8 cellular contexts compared by ENCODE assay signal in genomic region chr1:183622884-183623785, GRCh38. TPM values are rescaled to one million over a fixed set of nuclear protein-coding genes. Genes with fewer than 3 reads are reported as not detected.
A peak's percentile ranks its signal among the peaks of the same experiment; 100 is the strongest.
DNase-seq lines count a peak whose midpoint lies in the region; ATAC-seq and TF ChIP-seq lines count a peak whose summit lies in the region.

No MANE protein-coding gene starts in this region.

- CTCF ChIA-PET in activated CD4-positive, alpha-beta memory T cell treated with anti-CD3 and anti-CD28 coated beads, Interleukin-2, amount 10 ng/mL, durations not matched to agents 7 days and 5 days (lab: Charles Lee): interaction anchor here (0.6 to 1.2 kb wide), 6 partner anchors 8 to 154 kb away, joined by 3 read pairs; partner anchors contain the start of gene SMG7
- CTCF ChIA-PET in naive thymus-derived CD4-positive, alpha-beta T cell (lab: Charles Lee): interaction anchor here (0.6 to 1.0 kb wide), 2 partner anchors 152 to 292 kb away, joined by 3 read pairs; no protein-coding TSS in a partner anchor

- DNase-seq in NCI-H446 (lab: John Stamatoyannopoulos, UW) (peak; percentile 57 to 78), epithelial cell of prostate (ENCODE audit: low read depth, low spot score) (no peak), upper lobe of right lung (no peak)
- DNase-seq in activated CD4-positive, alpha-beta memory T cell treated with anti-CD3 and anti-CD28 coated beads, Interleukin-2, amount 10 ng/mL, durations not matched to agents 7 days and 5 days: peak; percentile 56
- DNase-seq in naive thymus-derived CD4-positive, alpha-beta T cell: peak in 7 of 9 donors; percentile 38 to 67 (median 43)

- POLR2A ChIA-PET in activated CD4-positive, alpha-beta memory T cell treated with anti-CD3 and anti-CD28 coated beads, Interleukin-2, amount 10 ng/mL, durations not matched to agents 7 days and 5 days (lab: Charles Lee): interaction anchor here (1.3 kb wide), 1 partner anchor 11 kb away, joined by 3 read pairs; no protein-coding TSS in a partner anchor
- POLR2A ChIA-PET in naive thymus-derived CD4-positive, alpha-beta T cell (lab: Charles Lee): no interaction called here

- H3K27ac ChIP-seq in C4-2B (no peak overlapping the region), epithelial cell of prostate (peak overlapping the region; percentile 71), upper lobe of right lung (peak overlapping the region; percentile 14)
- H3K27ac ChIP-seq in naive thymus-derived CD4-positive, alpha-beta T cell (ENCODE audit: low read depth, low read length): peak overlapping the region; percentile 37

- peaks cover 0 to 12% (median under 1%) of the 10 kb centered on the region in 3 experiments for H3K36me3 ChIP-seq in naive thymus-derived CD4-positive, alpha-beta T cell (ENCODE audit: control insufficient read depth in 2 of 3, insufficient read depth in 3 of 3, low read length in 3 of 3)
- H3K36me3 ChIP-seq in upper lobe of right lung: peaks cover 31% of the 10 kb centered on the region

- no peak overlapping the region for H3K4me3 ChIP-seq in naive thymus-derived CD4-positive, alpha-beta T cell (ENCODE audit: low read length)
- H3K4me3 ChIP-seq in upper lobe of right lung: no peak overlapping the region

- H3K4me3 Mint-ChIP-seq in activated CD4-positive, alpha-beta memory T cell treated with anti-CD3 and anti-CD28 coated beads, Interleukin-2, amount 10 ng/mL, durations not matched to agents 7 days and 5 days: no peak overlapping the region
- no peak overlapping the region for H3K4me3 Mint-ChIP-seq in naive thymus-derived CD4-positive, alpha-beta T cell

- ATAC-seq in GM18868 (IDR thresholded peaks at IDR 0.05; ENCODE audit: unreplicated experiment) (peak; percentile 89), HG03159 (IDR thresholded peaks at IDR 0.05; ENCODE audit: unreplicated experiment) (peak; percentile 85), upper lobe of right lung (peak; percentile 98)
- peak; percentile 96 for ATAC-seq in naive thymus-derived CD4-positive, alpha-beta T cell

- H3K36me3 Mint-ChIP-seq in activated CD4-positive, alpha-beta memory T cell treated with anti-CD3 and anti-CD28 coated beads, Interleukin-2, amount 10 ng/mL, durations not matched to agents 7 days and 5 days (ENCODE audit: low read depth): peaks cover 36% of the 10 kb centered on the region
- peaks cover 0 to 16% (median 14%) of the 10 kb centered on the region in 5 donors for H3K36me3 Mint-ChIP-seq in naive thymus-derived CD4-positive, alpha-beta T cell

- H3K27ac Mint-ChIP-seq in activated CD4-positive, alpha-beta memory T cell treated with anti-CD3 and anti-CD28 coated beads, Interleukin-2, amount 10 ng/mL, durations not matched to agents 7 days and 5 days: no peak overlapping the region
- H3K27ac Mint-ChIP-seq in naive thymus-derived CD4-positive, alpha-beta T cell: peak overlapping the region; percentile 1 to 76 (median 58)

- peaks cover 0 to 5% of the 10 kb centered on the region in 2 donors for H3K4me1 ChIP-seq in naive thymus-derived CD4-positive, alpha-beta T cell (ENCODE audit: control insufficient read depth in 2 of 2, insufficient read depth in 2 of 2, low read length in 2 of 2)
- peaks cover 40% of the 10 kb centered on the region for H3K4me1 ChIP-seq in upper lobe of right lung

- intact Hi-C loops in naive thymus-derived CD4-positive, alpha-beta T cell (cut with micrococcal nuclease): loop anchor here (1.0 to 5.0 kb wide), 7 partner anchors 10 to 660 kb away; no protein-coding TSS in a partner anchor
- intact Hi-C loops in upper lobe of right lung (cut with DNase I): no loop called here

- H3K4me1 Mint-ChIP-seq in activated CD4-positive, alpha-beta memory T cell treated with anti-CD3 and anti-CD28 coated beads, Interleukin-2, amount 10 ng/mL, durations not matched to agents 7 days and 5 days: peaks cover 11% of the 10 kb centered on the region
- H3K4me1 Mint-ChIP-seq in naive thymus-derived CD4-positive, alpha-beta T cell: peaks cover 10 to 48% (median 20%) of the 10 kb centered on the region in 7 donors

- H3K27me3 Mint-ChIP-seq in activated CD4-positive, alpha-beta memory T cell treated with anti-CD3 and anti-CD28 coated beads, Interleukin-2, amount 10 ng/mL, durations not matched to agents 7 days and 5 days: no peaks in the 10 kb centered on the region
- H3K27me3 Mint-ChIP-seq in naive thymus-derived CD4-positive, alpha-beta T cell: no peaks in the 10 kb centered on the region

- H3K9me3 ChIP-seq in naive thymus-derived CD4-positive, alpha-beta T cell (ENCODE audit: control insufficient read depth in 2 of 3, low read length in 3 of 3): no peaks in the 10 kb centered on the region
- no peaks in the 10 kb centered on the region for H3K9me3 ChIP-seq in upper lobe of right lung

- H3K9me3 Mint-ChIP-seq in activated CD4-positive, alpha-beta memory T cell treated with anti-CD3 and anti-CD28 coated beads, Interleukin-2, amount 10 ng/mL, durations not matched to agents 7 days and 5 days: no peaks in the 10 kb centered on the region
- no peaks in the 10 kb centered on the region for H3K9me3 Mint-ChIP-seq in naive thymus-derived CD4-positive, alpha-beta T cell

- no peaks in the 10 kb centered on the region for H3K27me3 ChIP-seq in naive thymus-derived CD4-positive, alpha-beta T cell (ENCODE audit: control insufficient read depth in 2 of 2, insufficient read depth in 2 of 2, low read length in 2 of 2)
- H3K27me3 ChIP-seq in upper lobe of right lung: no peaks in the 10 kb centered on the region

- TF ChIP-seq CTCF in C4-2B (conservative IDR thresholded peaks at IDR 0.05): peak; percentile 83
- peak; percentile 66 for TF ChIP-seq CTCF in upper lobe of right lung (IDR thresholded peaks at IDR 0.05)

RNA-seq across cellular contexts. Expression of gene ARPC5, which starts 12.4 kb away (rescaled TPM):
- 100 to 1,000 TPM; 233 to 235 TPM for total RNA-seq in activated CD4-positive, alpha-beta memory T cell treated with anti-CD3 and anti-CD28 coated beads, Interleukin-2, amount 10 ng/mL, durations not matched to agents 7 days and 5 days
- total RNA-seq in naive thymus-derived CD4-positive, alpha-beta T cell: 100 to 1,000 TPM in 3 of 5 experiments, 10 to 100 TPM in 2; 49.9 to 252 (median 105) TPM
- 100 to 1,000 TPM; 225 to 525 TPM for polyA plus RNA-seq in naive thymus-derived CD4-positive, alpha-beta T cell
- 181 TPM for total RNA-seq in upper lobe of right lung

RNA-seq across cellular contexts. Expression of gene APOBEC4, which starts 30.0 kb away (rescaled TPM):
- total RNA-seq in activated CD4-positive, alpha-beta memory T cell treated with anti-CD3 and anti-CD28 coated beads, Interleukin-2, amount 10 ng/mL, durations not matched to agents 7 days and 5 days: not detected
- total RNA-seq in naive thymus-derived CD4-positive, alpha-beta T cell: not detected
- under 1 TPM in 1 of 2 donors, not detected in 1; 0.19 TPM for polyA plus RNA-seq in naive thymus-derived CD4-positive, alpha-beta T cell
- not detected for total RNA-seq in upper lobe of right lung

RNA-seq across cellular contexts. Expression of gene NCF2, which starts 32.9 kb away (rescaled TPM):
- 10 to 100 TPM; 21.5 to 23.0 TPM for total RNA-seq in activated CD4-positive, alpha-beta memory T cell treated with anti-CD3 and anti-CD28 coated beads, Interleukin-2, amount 10 ng/mL, durations not matched to agents 7 days and 5 days
- 100 to 1,000 TPM in 1 of 5 experiments, 10 to 100 TPM in 2, 1 to 10 TPM in 2; 2.2 to 145 (median 15.2) TPM for total RNA-seq in naive thymus-derived CD4-positive, alpha-beta T cell
- 1 to 10 TPM in 1 of 2 donors, under 1 TPM in 1; 0.43 to 3.8 TPM for polyA plus RNA-seq in naive thymus-derived CD4-positive, alpha-beta T cell
- total RNA-seq in upper lobe of right lung: 144 TPM

Comparison
In these comparisons a context has a peak if more than half of its experiments do, and no peak if none do; other contexts are left out.
1. DNase-seq: peak in NCI-H446 (2 of 2), activated CD4-positive, alpha-beta memory T cell treated with anti-CD3 and anti-CD28 coated beads, Interleukin-2, amount 10 ng/mL, durations not matched to agents 7 days and 5 days (single experiment) and naive thymus-derived CD4-positive, alpha-beta T cell (7 of 9); none in epithelial cell of prostate (single experiment) and upper lobe of right lung (single experiment).
2. Peak in every context shown above with its lines, with median percentiles within 50 percentile points of each other: ATAC-seq.